Comparison of ENCODE assay signal across 31 cellular contexts in the genomic region with DNA sequence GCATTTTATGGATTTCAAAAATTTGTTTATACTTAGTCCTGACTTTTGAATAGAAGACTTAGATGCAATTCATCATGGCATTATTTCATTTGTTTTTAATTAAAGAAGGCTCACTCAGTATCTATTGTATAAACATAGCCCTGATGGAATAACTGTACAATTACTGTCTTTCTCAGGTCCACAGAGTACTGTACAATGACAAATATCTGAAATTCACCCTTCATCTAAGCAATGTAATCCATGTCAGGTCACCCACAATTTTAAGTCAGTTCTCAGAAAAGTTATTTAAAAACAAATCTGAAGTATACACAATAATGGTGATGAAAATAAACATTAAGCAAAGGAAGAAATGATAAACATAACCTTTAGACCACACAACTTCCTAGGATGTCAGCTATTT.
"Had no signal": no experiment of that assay in that cellular context is flagged by ENCODE, and none has a peak within 500 bp of the region (broad histone marks: within the 10 kb centered on the region; RNA-seq: fewer than 3 reads in every experiment).

No MANE protein-coding gene starts in this region.

- FAIRE-seq: bronchial epithelial cell, TTC549 had no signal

- DNase-seq: activated CD4-positive, alpha-beta memory T cell treated with anti-CD3 and anti-CD28 coated beads, Interleukin-2, amount 10 ng/mL, durations not matched to agents 7 days and 5 days; activated CD4-positive, alpha-beta T cell treated with anti-CD3 and anti-CD28 coated beads for 1 hour; activated CD4-positive, alpha-beta T cell treated with anti-CD3 and anti-CD28 coated beads for 36 hours; activated CD4-positive, alpha-beta T cell treated with anti-CD3 and anti-CD28 coated beads for 48 hours; activated CD4-positive, alpha-beta T cell treated with anti-CD3 and anti-CD28 coated beads, Interleukin-2, amount 10 ng/mL, durations not matched to agents 7 days and 5 days; activated CD4-positive, alpha-beta T cell treated with anti-CD3 and anti-CD28 coated beads, Interleukin-2, amount 50 U/mL, for 48 hours; activated CD4-positive, CD25-positive, alpha-beta regulatory T cell; activated CD8-positive, alpha-beta memory T cell treated with anti-CD3 and anti-CD28 coated beads for 24 hours; activated CD8-positive, alpha-beta memory T cell treated with anti-CD3 and anti-CD28 coated beads, Interleukin-2, amount 10 ng/mL, durations not matched to agents 7 days and 5 days; activated CD8-positive, alpha-beta memory T cell treated with anti-CD3 and anti-CD28 coated beads, Interleukin-2, amount 50 U/mL, for 48 hours; activated CD8-positive, alpha-beta T cell treated with anti-CD3 and anti-CD28 coated beads, Interleukin-2, amount 10 ng/mL, durations not matched to agents 7 days and 5 days; activated effector memory CD4-positive, alpha-beta T cell treated with Interleukin-2 at 50 U/mL for 16 hours; activated gamma-delta T cell; activated naive CD4-positive, alpha-beta T cell treated with anti-CD3 and anti-CD28 coated beads, Interleukin-2, amount 10 ng/mL, durations not matched to agents 7 days and 5 days; activated naive CD4-positive, alpha-beta T cell treated with Interleukin-2 at 50 U/mL for 16 hours; activated naive CD8-positive, alpha-beta T cell treated with anti-CD3 and anti-CD28 coated beads, Interleukin-2, amount 10 ng/mL, durations not matched to agents 7 days and 5 days; activated naive CD8-positive, alpha-beta T cell treated with anti-CD3 and anti-CD28 coated beads, Interleukin-2, amount 50 U/mL, for 24 hours; activated T-cell treated with anti-CD3 and anti-CD28 coated beads, Interleukin-2, amount 50 U/mL, for 24 hours; activated T-cell treated with anti-CD3 and anti-CD28 coated beads, Interleukin-2, amount 50 U/mL, for 48 hours; amygdala; anterior cingulate cortex; caudate nucleus; cerebellar nuclear complex; T-helper 1 cell; T-helper 2 cell; T-helper 9 cell; WERI-Rb-1 had no signal

- H3K4me3 ChIP-seq: ascending aorta, cardiac muscle cell had no signal
